19 cellular contexts compared by ENCODE assay signal in the genomic region with DNA sequence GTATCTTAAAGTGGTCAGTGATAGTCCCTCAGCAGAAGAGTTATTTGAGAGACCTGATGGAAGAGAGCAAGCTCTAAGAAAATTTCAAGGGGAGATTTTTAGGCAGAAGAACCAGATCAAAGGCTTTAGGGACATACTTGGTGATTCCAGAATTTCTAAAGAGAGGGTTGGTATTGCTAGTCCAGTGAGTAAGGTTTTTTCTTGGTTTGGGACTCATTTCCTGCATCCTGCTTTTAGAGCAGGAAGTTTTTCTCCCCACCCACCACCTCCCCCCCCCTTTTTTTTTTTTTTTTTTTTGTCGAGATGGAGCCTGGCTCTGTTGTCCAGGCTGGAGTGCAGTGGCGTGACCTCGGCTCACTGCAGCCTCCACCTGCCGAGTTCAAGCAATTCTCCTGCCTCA. TPM values are rescaled to one million over a fixed set of nuclear protein-coding genes. Genes with fewer than 3 reads are reported as not detected.
DNase-seq lines count a peak whose midpoint lies in the region; ATAC-seq and TF ChIP-seq lines count a peak whose summit lies in the region.
"Had no signal": no experiment of that assay in that cellular context is flagged by ENCODE, and none has a peak within 500 bp of the region (broad histone marks: within the 10 kb centered on the region; RNA-seq: fewer than 3 reads in every experiment).

No MANE protein-coding gene starts in this region.

- no peak for DNase-seq in activated naive CD4-positive, alpha-beta T cell treated with anti-CD3 and anti-CD28 coated beads, Interleukin-2, amount 50 U/mL, for 72 hours (ENCODE audit: low spot score in 2 of 2)
- no peak for DNase-seq in activated naive CD4-positive, alpha-beta T cell treated with Interleukin-2 at 50 U/mL for 16 hours
- DNase-seq in MM.1S (no peak), mesenchymal stem cell (peak; percentile 2), neural progenitor cell (ENCODE audit: low spot score) (no peak), dorsolateral prefrontal cortex (no peak)
- DNase-seq in stimulated activated naive B cell treated with anti-CD40 and anti-IgM and Interleukin-4, amounts not matched to agents 10 μg/mL and 1 μg/mL and 100 μg/mL, for 72 hours = no peak
- DNase-seq: DMS79, GDM1, KBM-7, NCI-H1092 treated with DMSO at 0.1 percent for 48 hours, NCI-H1694, NCI-H2107, NCI-H446, NCI-H748 treated with DMSO at 0.1 percent for 48 hours, PC-3 had no signal

- H3K4me1 Mint-ChIP-seq in stimulated activated naive B cell treated with anti-CD40 and anti-IgM and Interleukin-4, amounts not matched to agents 10 μg/mL and 1 μg/mL and 100 μg/mL, for 72 hours = no peaks in the 10 kb centered on the region
- H3K4me1 Mint-ChIP-seq in neural progenitor cell = no peaks in the 10 kb centered on the region

- peaks cover 2% of the 10 kb centered on the region for H3K79me1 ChIP-seq in mesenchymal stem cell (replicated peaks; ENCODE audit: low read length, poor library complexity, severe bottlenecking)

- peaks cover 21 to 29% of the 10 kb centered on the region in 2 donors for H3K36me3 Mint-ChIP-seq in activated naive CD4-positive, alpha-beta T cell treated with anti-CD3 and anti-CD28 coated beads, Interleukin-2, amount 50 U/mL, for 72 hours
- peaks cover 18 to 32% of the 10 kb centered on the region in 2 donors for H3K36me3 Mint-ChIP-seq in stimulated activated naive B cell treated with anti-CD40 and anti-IgM and Interleukin-4, amounts not matched to agents 10 μg/mL and 1 μg/mL and 100 μg/mL, for 72 hours
- peaks cover 32% of the 10 kb centered on the region for H3K36me3 Mint-ChIP-seq in neural progenitor cell

- no peak overlapping the region for H3K23ac ChIP-seq in mesenchymal stem cell (ENCODE audit: low read length in 2 of 2)

- peak overlapping the region; percentile 18 to 29 for H3K27ac Mint-ChIP-seq in activated naive CD4-positive, alpha-beta T cell treated with anti-CD3 and anti-CD28 coated beads, Interleukin-2, amount 50 U/mL, for 72 hours
- H3K27ac Mint-ChIP-seq in stimulated activated naive B cell treated with anti-CD40 and anti-IgM and Interleukin-4, amounts not matched to agents 10 μg/mL and 1 μg/mL and 100 μg/mL, for 72 hours = peak overlapping the region; percentile 11
- no peak overlapping the region for H3K27ac Mint-ChIP-seq in neural progenitor cell

- no peak overlapping the region for H2BK15ac ChIP-seq in mesenchymal stem cell (ENCODE audit: low read depth, poor library complexity, severe bottlenecking)

- H2BK5ac ChIP-seq in mesenchymal stem cell (ENCODE audit: low read depth, low read length, poor library complexity, severe bottlenecking) = no peak overlapping the region

- H3K18ac ChIP-seq in mesenchymal stem cell (ENCODE audit: low read depth in 1 of 2, low read length in 2 of 2) = no peak overlapping the region

- no peak overlapping the region for H3K4ac ChIP-seq in mesenchymal stem cell (ENCODE audit: low read depth in 1 of 2, low read length in 2 of 2)

- peak overlapping the region; percentile 22; the same call in 1 of the 2 replicates for H3K4me2 ChIP-seq in MM.1S (ENCODE audit: low read depth, low read length)
- H3K4me2 ChIP-seq in mesenchymal stem cell (ENCODE audit: low read length, poor library complexity, severe bottlenecking) = no peak overlapping the region
- no peak overlapping the region for H3K4me2 ChIP-seq in neural progenitor cell

- no peak overlapping the region for H2BK120ac ChIP-seq in mesenchymal stem cell (ENCODE audit: low read depth, low read length)

- H3F3A ChIP-seq in MM.1S (ENCODE audit: insufficient read depth, low read length) = peaks cover 19% of the 10 kb centered on the region
- H3F3A ChIP-seq in neural progenitor cell (ENCODE audit: low read depth) = peaks cover 18% of the 10 kb centered on the region

- H3K4me1 ChIP-seq in MM.1S (ENCODE audit: low read length) (peaks cover 11% of the 10 kb centered on the region; the same call in 1 of the 2 replicates), mesenchymal stem cell (ENCODE audit: control insufficient read depth, insufficient read depth, low read depth, low read length) (no peaks in the 10 kb centered on the region), neural progenitor cell (no peaks in the 10 kb centered on the region)

- H4K8ac ChIP-seq in mesenchymal stem cell (ENCODE audit: low read length) = no peak overlapping the region

- no peak overlapping the region for H2AFZ ChIP-seq in MM.1S (ENCODE audit: low read length)
- H2AFZ ChIP-seq in mesenchymal stem cell (ENCODE audit: low read depth, low read length) = no peak overlapping the region
- H2AFZ ChIP-seq in neural progenitor cell (replicated peaks) = no peak overlapping the region

- H3K9me2 ChIP-seq in MM.1S (replicated peaks; ENCODE audit: insufficient read depth, low read length) = no peaks in the 10 kb centered on the region

- TF ChIP-seq CTCF in MM.1S (IDR thresholded peaks at IDR 0.05; ENCODE audit: low read length) (no peak), neural progenitor cell (IDR thresholded peaks at IDR 0.05) (no peak), dorsolateral prefrontal cortex (IDR thresholded peaks at IDR 0.05 in 54 of 56, conservative IDR thresholded peaks at IDR 0.05 in 2 of 56; ENCODE audit: low read depth in 1 of 56, partially characterized antibody in 56 of 56) (no peak)

- H3K79me2 ChIP-seq in MM.1S (ENCODE audit: low read length) = no peaks in the 10 kb centered on the region
- peaks cover 15% of the 10 kb centered on the region for H3K79me2 ChIP-seq in neural progenitor cell (ENCODE audit: low read depth)

- H3K4me3 ChIP-seq in MM.1S (ENCODE audit: low read length) (no peak overlapping the region), mesenchymal stem cell (ENCODE audit: insufficient read depth in 1 of 2, low read depth in 1 of 2, low read length in 2 of 2) (no peak overlapping the region), neural progenitor cell (no peak overlapping the region), dorsolateral prefrontal cortex (no peak overlapping the region)
- H3K4me3 ChIP-seq: SK-N-MC had no signal

- no peak for ATAC-seq in activated naive CD4-positive, alpha-beta T cell treated with anti-CD3 and anti-CD28 coated beads, Interleukin-2, amount 50 U/mL, for 72 hours
- no peak for ATAC-seq in stimulated activated naive B cell treated with anti-CD40 and anti-IgM and Interleukin-4, amounts not matched to agents 10 μg/mL and 1 μg/mL and 100 μg/mL, for 72 hours (replicated peaks)
- ATAC-seq in HG03439 (IDR thresholded peaks at IDR 0.05; ENCODE audit: unreplicated experiment) = no peak
- ATAC-seq: PC-3 had no signal

- no CpG with 5 or more reads among the region's 4 CpGs for WGBS in mesenchymal stem cell

- H2BK12ac ChIP-seq in mesenchymal stem cell (ENCODE audit: low read length in 2 of 2) = no peak overlapping the region

- H2AK5ac ChIP-seq in mesenchymal stem cell (ENCODE audit: low read length, severe bottlenecking) = no peak overlapping the region

- peak overlapping the region; percentile 73 for H3K27ac ChIP-seq in MM.1S (ENCODE audit: low read length)
- no peak overlapping the region for H3K27ac ChIP-seq in mesenchymal stem cell (ENCODE audit: low read length, poor library complexity, severe bottlenecking)
- H3K27ac ChIP-seq in neural progenitor cell = no peak overlapping the region
- H3K27ac ChIP-seq in dorsolateral prefrontal cortex = peak overlapping the region in 2 of 59 donors; percentile 15 to 44
- H3K27ac ChIP-seq: C4-2B, SK-N-MC had no signal

- H3K36me3 ChIP-seq in MM.1S (replicated peaks; ENCODE audit: insufficient read depth, low read length) = no peaks in the 10 kb centered on the region; the same call in 1 of the 2 replicates
- peaks cover 4 to 50% of the 10 kb centered on the region in 2 experiments for H3K36me3 ChIP-seq in mesenchymal stem cell (ENCODE audit: control insufficient read depth in 1 of 2, insufficient read depth in 2 of 2, low read depth in 1 of 2, low read length in 2 of 2)
- H3K36me3 ChIP-seq in neural progenitor cell = peaks cover 43% of the 10 kb centered on the region

- H3K9me3 ChIP-seq in MM.1S (replicated peaks; ENCODE audit: insufficient read depth, low read length) (no peaks in the 10 kb centered on the region), mesenchymal stem cell (ENCODE audit: control insufficient read depth, low read length) (no peaks in the 10 kb centered on the region), neural progenitor cell (ENCODE audit: low read depth) (no peaks in the 10 kb centered on the region)

- H3K9me3 Mint-ChIP-seq in activated naive CD4-positive, alpha-beta T cell treated with anti-CD3 and anti-CD28 coated beads, Interleukin-2, amount 50 U/mL, for 72 hours = peaks cover 0 to 5% of the 10 kb centered on the region in 2 donors
- no peaks in the 10 kb centered on the region for H3K9me3 Mint-ChIP-seq in stimulated activated naive B cell treated with anti-CD40 and anti-IgM and Interleukin-4, amounts not matched to agents 10 μg/mL and 1 μg/mL and 100 μg/mL, for 72 hours
- H3K9me3 Mint-ChIP-seq in neural progenitor cell = peaks cover 4% of the 10 kb centered on the region

- no peaks in the 10 kb centered on the region for H3K27me3 Mint-ChIP-seq in stimulated activated naive B cell treated with anti-CD40 and anti-IgM and Interleukin-4, amounts not matched to agents 10 μg/mL and 1 μg/mL and 100 μg/mL, for 72 hours
- no peaks in the 10 kb centered on the region for H3K27me3 Mint-ChIP-seq in neural progenitor cell (ENCODE audit: insufficient read depth, low read depth)

- H3K27me3 ChIP-seq in MM.1S (replicated peaks; ENCODE audit: insufficient read depth, low read length) (no peaks in the 10 kb centered on the region), mesenchymal stem cell (ENCODE audit: control insufficient read depth in 1 of 2, insufficient read depth in 1 of 2, low read length in 2 of 2) (no peaks in the 10 kb centered on the region), neural progenitor cell (no peaks in the 10 kb centered on the region), dorsolateral prefrontal cortex (no peaks in the 10 kb centered on the region)

- H4K20me1 ChIP-seq in MM.1S (ENCODE audit: insufficient read depth, low read length) (no peaks in the 10 kb centered on the region), neural progenitor cell (ENCODE audit: low read depth) (no peaks in the 10 kb centered on the region)

- intact Hi-C loops in dorsolateral prefrontal cortex (cut with DNase I) = no loop called here

- H3K4me3 Mint-ChIP-seq in stimulated activated naive B cell treated with anti-CD40 and anti-IgM and Interleukin-4, amounts not matched to agents 10 μg/mL and 1 μg/mL and 100 μg/mL, for 72 hours = no peak overlapping the region
- no peak overlapping the region for H3K4me3 Mint-ChIP-seq in neural progenitor cell

- H4K91ac ChIP-seq in mesenchymal stem cell (ENCODE audit: low read length) = no peak overlapping the region

- peak overlapping the region; percentile 41; the same call in 1 of the 2 replicates for H3K9ac ChIP-seq in MM.1S (ENCODE audit: low read length)
- H3K9ac ChIP-seq in mesenchymal stem cell (ENCODE audit: low read length) = no peak overlapping the region
- no peak overlapping the region for H3K9ac ChIP-seq in neural progenitor cell

- H3K14ac ChIP-seq in mesenchymal stem cell (ENCODE audit: low read length in 2 of 2) = no peak overlapping the region

RNA-seq across cellular contexts. Expression of a gene that starts 42.6 kb away (rescaled TPM):
- total RNA-seq in activated naive CD4-positive, alpha-beta T cell treated with anti-CD3 and anti-CD28 coated beads, Interleukin-2, amount 50 U/mL, for 72 hours = under 1 TPM; 0.23 to 0.30 TPM
- 0.33 TPM for polyA plus RNA-seq in mesenchymal stem cell (2013, experiment 1 of 2)
- 0.37 TPM for polyA plus RNA-seq in mesenchymal stem cell (2013, experiment 2 of 2)
- total RNA-seq in neural progenitor cell (ENCODE audit: low replicate concordance) (0.39 and 1.1 TPM in 2 replicates), dorsolateral prefrontal cortex (100 to 1,000 TPM in 12 of 120 experiments, 10 to 100 TPM in 108; 15.6 to 237 (median 50.5) TPM)
